In the genomic region with DNA sequence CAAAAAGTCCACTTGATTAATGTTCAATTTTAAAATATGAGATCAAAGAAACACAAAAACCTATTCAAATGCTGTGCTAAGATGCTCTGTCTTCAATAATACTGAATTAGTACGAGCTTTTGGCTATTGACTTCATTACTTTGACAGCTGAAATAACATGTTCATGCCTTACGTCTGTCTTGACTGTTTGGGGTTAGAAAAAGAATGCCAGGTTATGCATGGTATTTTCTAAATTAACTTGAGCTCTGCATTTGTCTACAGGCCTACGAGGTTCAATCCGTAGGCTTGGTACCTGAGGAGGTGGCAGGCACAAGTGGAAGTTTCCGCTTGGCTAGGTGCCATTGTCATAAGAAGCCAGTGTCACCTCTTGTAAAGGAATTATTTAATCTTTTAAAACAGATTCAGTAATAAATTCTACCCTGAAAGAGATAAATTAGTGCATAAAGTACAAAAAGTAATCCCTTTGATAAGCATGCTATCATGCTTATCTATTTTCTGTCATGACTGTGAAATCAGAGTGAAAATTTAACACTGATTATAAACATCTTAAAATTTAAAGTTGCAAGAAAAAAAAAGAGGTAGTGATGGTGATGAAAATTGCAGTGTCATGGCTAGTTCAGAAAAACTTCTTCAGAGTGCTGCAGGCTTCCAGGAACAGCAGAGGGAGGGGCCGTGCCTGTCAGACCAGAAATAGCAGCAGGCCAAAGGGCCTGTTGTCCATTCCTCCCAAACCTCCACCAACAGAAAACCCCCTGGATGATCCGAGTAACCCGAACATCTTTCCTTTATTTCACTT, we compare ENCODE assay signal across 10 cellular contexts.
DNase-seq lines count a peak whose midpoint lies in the region; ATAC-seq, FAIRE-seq and TF ChIP-seq lines count a peak whose summit lies in the region.
"Had no signal": no experiment of that assay in that cellular context is flagged by ENCODE, and none has a peak within 500 bp of the region (broad histone marks: within the 10 kb centered on the region; RNA-seq: fewer than 3 reads in every experiment).

No MANE protein-coding gene starts in this region.

- H3K27me3 ChIP-seq in keratinocyte (ENCODE audit: control insufficient read depth, extremely low read depth, insufficient read depth, low read length) (no peaks in the 10 kb centered on the region), smooth muscle cell (ENCODE audit: low read depth) (no peaks in the 10 kb centered on the region)
- H3K27me3 ChIP-seq: SJSA1 had no signal

- H3K4me1 ChIP-seq in keratinocyte (ENCODE audit: control insufficient read depth, extremely low read depth, insufficient read depth, low read length) (peaks cover 23% of the 10 kb centered on the region), smooth muscle cell (ENCODE audit: low read depth) (peaks cover 2% of the 10 kb centered on the region)

- ATAC-seq in GM19395 (IDR thresholded peaks at IDR 0.05; ENCODE audit: unreplicated experiment) (no peak), HG02973 (IDR thresholded peaks at IDR 0.05; ENCODE audit: unreplicated experiment) (no peak)

- H3K9me3 ChIP-seq in keratinocyte (ENCODE audit: control insufficient read depth, low read depth, low read length): no peaks in the 10 kb centered on the region
- H3K9me3 ChIP-seq in smooth muscle cell (replicated peaks; ENCODE audit: low read depth): no peaks in the 10 kb centered on the region

- WGBS in smooth muscle cell (ENCODE audit: low lambda C conversion rate): 64% methylated on average over 8 of the region's 8 CpGs

- H4K20me1 ChIP-seq in keratinocyte (ENCODE audit: control insufficient read depth, extremely low read depth, insufficient read depth, low read length) (no peaks in the 10 kb centered on the region), smooth muscle cell (ENCODE audit: low read depth) (no peaks in the 10 kb centered on the region)

- H3K27ac ChIP-seq in keratinocyte (ENCODE audit: control insufficient read depth, insufficient read depth, low read length): peak overlapping the region; percentile 52
- H3K27ac ChIP-seq in smooth muscle cell (ENCODE audit: low read depth): peak overlapping the region; percentile 67
- H3K27ac ChIP-seq: SJSA1 had no signal

- no peaks in the 10 kb centered on the region for H3K9me1 ChIP-seq in keratinocyte (ENCODE audit: control insufficient read depth, extremely low read depth, insufficient read depth, low read length)

- H3K9ac ChIP-seq in keratinocyte (ENCODE audit: control insufficient read depth, extremely low read depth, insufficient read depth, low read length) (no peak overlapping the region), smooth muscle cell (ENCODE audit: low read depth) (no peak overlapping the region)

- H2AFZ ChIP-seq in keratinocyte (ENCODE audit: control insufficient read depth, low read length) (peak overlapping the region; percentile 43), smooth muscle cell (ENCODE audit: low read depth) (peak overlapping the region; percentile 65)

- TF ChIP-seq CTCF in keratinocyte (optimal IDR thresholded peaks at IDR 0.05 in 1 of 3, IDR thresholded peaks at IDR 0.05 in 1 of 3, conservative IDR thresholded peaks at IDR 0.05 in 1 of 3; ENCODE audit: extremely low read depth in 1 of 3, insufficient read depth in 2 of 3, low read length in 3 of 3) (no peak), smooth muscle cell (IDR thresholded peaks at IDR 0.05; ENCODE audit: borderline replicate concordance, insufficient read depth, poor library complexity, severe bottlenecking) (no peak)

- dilution Hi-C loops in keratinocyte (cut with MboI; ENCODE audit: extremely low pct_ligation_motif_present, low sequenced_read_pairs): no loop called here

- H3F3A ChIP-seq in smooth muscle cell (ENCODE audit: low read depth): no peaks in the 10 kb centered on the region

- DNase-seq in H4 (ENCODE audit: low spot score): peak; percentile 40
- DNase-seq in astrocyte of the hippocampus (ENCODE audit: low read depth, low spot score): peak; percentile 54
- DNase-seq in keratinocyte (ENCODE audit: low read depth, low spot score): no peak
- DNase-seq in smooth muscle cell (lab: John Stamatoyannopoulos, UW; ENCODE audit: unreplicated experiment): no peak
- no peak for DNase-seq in stimulated activated naive CD4-positive, alpha-beta T cell treated with Interleukin-2 at 50 U/mL for 16 hours (lab: John Stamatoyannopoulos, UW)
- no peak for DNase-seq in activated CD4-positive, CD25-positive, alpha-beta regulatory T cell treated with anti-CD3 and anti-CD28 coated beads, Interleukin-2, amount 50 U/mL, for 72 hours
- DNase-seq: effector memory CD4-positive, alpha-beta T cell had no signal

- H3K4me2 ChIP-seq in keratinocyte (ENCODE audit: control insufficient read depth, extremely low read depth, insufficient read depth, low read depth, low read length) (no peak overlapping the region), smooth muscle cell (peak overlapping the region; percentile 27)

- H3K79me2 ChIP-seq in keratinocyte (ENCODE audit: control insufficient read depth, insufficient read depth, low read length) (no peaks in the 10 kb centered on the region), smooth muscle cell (ENCODE audit: low read depth) (no peaks in the 10 kb centered on the region)

- H3K36me3 ChIP-seq in keratinocyte (ENCODE audit: control insufficient read depth in 2 of 2, extremely low read depth in 1 of 2, insufficient read depth in 2 of 2, low read length in 2 of 2) (no peaks in the 10 kb centered on the region), smooth muscle cell (ENCODE audit: low read depth) (no peaks in the 10 kb centered on the region)
- H3K36me3 ChIP-seq: SJSA1 had no signal

- no peak overlapping the region for H3K4me3 ChIP-seq in keratinocyte (ENCODE audit: control insufficient read depth in 2 of 3, extremely low read depth in 1 of 3, insufficient read depth in 2 of 3, low read depth in 1 of 3, low read length in 3 of 3)
- no peak overlapping the region for H3K4me3 ChIP-seq in smooth muscle cell
- H3K4me3 ChIP-seq: SJSA1 had no signal

- FAIRE-seq in keratinocyte (lab: Jason Lieb, UNC): no peak

Comparison
In these comparisons a context has a peak if more than half of its experiments do, and no peak if none do; other contexts are left out.
1. DNase-seq: peak in H4 (single experiment) and astrocyte of the hippocampus (single experiment); none in keratinocyte (single experiment), smooth muscle cell (single experiment), stimulated activated naive CD4-positive, alpha-beta T cell treated with Interleukin-2 at 50 U/mL for 16 hours (single experiment) and activated CD4-positive, CD25-positive, alpha-beta regulatory T cell treated with anti-CD3 and anti-CD28 coated beads, Interleukin-2, amount 50 U/mL, for 72 hours (single experiment).